8 cellular contexts compared by ENCODE assay signal in the genomic region with DNA sequence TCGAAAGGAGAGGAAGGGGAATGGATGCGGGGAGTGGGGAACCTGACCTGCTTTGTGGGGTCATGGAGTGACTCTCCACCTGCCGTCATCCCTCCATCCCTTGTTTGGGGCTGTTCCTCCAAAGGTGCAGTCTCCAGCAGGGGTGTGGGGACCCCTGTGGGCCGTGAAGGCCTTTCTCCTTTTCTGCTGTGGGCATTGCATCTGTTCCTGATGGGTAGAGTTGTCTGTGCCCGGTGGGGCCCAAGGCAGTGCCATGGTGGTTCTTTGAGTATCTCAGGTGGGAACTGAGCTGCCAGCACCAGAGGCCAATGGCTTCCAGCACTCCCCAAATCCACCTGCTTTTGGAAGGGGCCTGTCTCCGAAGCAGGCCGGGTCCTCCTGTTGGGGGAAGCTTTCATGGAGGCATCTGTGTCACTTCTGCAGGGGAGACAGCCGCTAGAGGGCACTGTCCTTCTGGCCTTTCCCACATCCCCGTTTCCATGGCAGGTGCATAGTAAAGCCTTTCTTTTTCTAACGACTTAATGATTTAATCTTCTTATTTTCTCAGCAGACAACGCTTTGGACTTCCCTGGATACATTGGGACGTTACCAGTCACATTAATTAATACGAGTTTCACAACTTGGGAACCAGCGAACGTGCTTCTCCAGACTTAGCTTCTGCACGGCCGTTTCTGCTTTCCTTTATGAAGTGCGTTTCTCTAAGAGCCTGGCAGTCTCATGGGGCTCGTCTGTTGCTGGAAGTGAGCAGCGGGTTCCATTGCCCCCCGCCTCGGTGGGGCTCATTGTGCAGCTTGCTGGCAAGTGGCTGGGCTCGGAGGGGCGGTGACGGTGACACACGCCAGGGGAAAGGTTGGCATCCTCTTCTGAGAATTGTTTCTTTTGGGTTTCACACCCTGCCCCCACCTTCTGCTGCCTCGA. TPM values are rescaled to one million over a fixed set of nuclear protein-coding genes. Genes with fewer than 3 reads are reported as not detected.
DNase-seq lines count a peak whose midpoint lies in the region; ATAC-seq and TF ChIP-seq lines count a peak whose summit lies in the region.

No MANE protein-coding gene starts in this region.

- H3K4me3 ChIP-seq in GM12864 (ENCODE audit: low read depth, low read length): no peak overlapping the region
- H3K4me3 ChIP-seq in body of pancreas: no peak overlapping the region
- H3K4me3 ChIP-seq in smooth muscle cell: no peak overlapping the region

- TF ChIP-seq POLR2A in body of pancreas (IDR thresholded peaks at IDR 0.05): no peak

- intact Hi-C loops in body of pancreas (cut with DNase I): loop anchor here (5.0 kb wide), 1 partner anchor 541 kb away; no protein-coding TSS in a partner anchor

- H3K4me1 ChIP-seq in body of pancreas (no peaks in the 10 kb centered on the region), smooth muscle cell (ENCODE audit: low read depth) (no peaks in the 10 kb centered on the region)

- H4K20me1 ChIP-seq in smooth muscle cell (ENCODE audit: low read depth): peaks cover 50% of the 10 kb centered on the region

- TF ChIP-seq CTCF in GM12864 (IDR thresholded peaks at IDR 0.05; ENCODE audit: low read depth, low read length, missing control alignments): peak; percentile 86
- peak; percentile 58 to 85 (median 67) for TF ChIP-seq CTCF in body of pancreas (IDR thresholded peaks at IDR 0.05)
- TF ChIP-seq CTCF in smooth muscle cell (IDR thresholded peaks at IDR 0.05; ENCODE audit: borderline replicate concordance, insufficient read depth, poor library complexity, severe bottlenecking): peak; percentile 85

- peak; percentile 21 for DNase-seq in GM12864 (ENCODE audit: low read depth)
- DNase-seq in NCI-H1694 (lab: John Stamatoyannopoulos, UW): peak; percentile 79
- DNase-seq in UCSD-AML1 (lab: John Stamatoyannopoulos, UW; ENCODE audit: unreplicated experiment): peak; percentile 67
- DNase-seq in body of pancreas: peak; percentile 71 to 85 (median 76)
- peak; percentile 71 for DNase-seq in iPS DF 4.7 (ENCODE audit: extremely low read depth, low spot score)
- peak; percentile 10 for DNase-seq in smooth muscle cell (lab: John Stamatoyannopoulos, UW; ENCODE audit: unreplicated experiment)

- no peak overlapping the region for H3K4me2 ChIP-seq in smooth muscle cell

- WGBS in body of pancreas, 2 donors: 33 to 35% methylated on average over 26 to 27 of the region's 27 CpGs
- 57% methylated on average over 27 of the region's 27 CpGs for WGBS in smooth muscle cell (ENCODE audit: low lambda C conversion rate)

- H3K9me3 ChIP-seq in body of pancreas (no peaks in the 10 kb centered on the region), smooth muscle cell (replicated peaks; ENCODE audit: low read depth) (no peaks in the 10 kb centered on the region)

- H3K36me3 ChIP-seq in body of pancreas (replicated peaks in 1 of 2; ENCODE audit: insufficient read depth in 1 of 2, low read depth in 2 of 2): no peaks in the 10 kb centered on the region
- H3K36me3 ChIP-seq in smooth muscle cell (ENCODE audit: low read depth): no peaks in the 10 kb centered on the region

- H3F3A ChIP-seq in smooth muscle cell (ENCODE audit: low read depth): no peaks in the 10 kb centered on the region

- no peak overlapping the region for H3K9ac ChIP-seq in smooth muscle cell (ENCODE audit: low read depth)

- ATAC-seq in body of pancreas (no peak), HG03045 (IDR thresholded peaks at IDR 0.05; ENCODE audit: unreplicated experiment) (no peak), GM21619 (IDR thresholded peaks at IDR 0.05; ENCODE audit: unreplicated experiment) (no peak)

- H3K27ac ChIP-seq in body of pancreas: no peak overlapping the region
- no peak overlapping the region for H3K27ac ChIP-seq in smooth muscle cell (ENCODE audit: low read depth)

- H3K79me2 ChIP-seq in smooth muscle cell (ENCODE audit: low read depth): no peaks in the 10 kb centered on the region

- no peaks in the 10 kb centered on the region for H3K27me3 ChIP-seq in body of pancreas
- H3K27me3 ChIP-seq in smooth muscle cell (ENCODE audit: low read depth): no peaks in the 10 kb centered on the region

- H2AFZ ChIP-seq in smooth muscle cell (ENCODE audit: low read depth): no peak overlapping the region

RNA-seq across cellular contexts. Expression of a gene that starts 57.1 kb away (rescaled TPM):
- total RNA-seq in body of pancreas: 1 to 10 TPM; 7.3 to 9.2 TPM
- 24.8 and 36.6 TPM in 2 replicates for total RNA-seq in smooth muscle cell
- 35.1 and 35.6 TPM in 2 replicates for polyA plus RNA-seq in smooth muscle cell

Comparison
In these comparisons a context has a peak if more than half of its experiments do, and no peak if none do; other contexts are left out.
1. DNase-seq: peak in every context shown above with its lines; median percentile 79 in NCI-H1694; 76 in body of pancreas; 71 in iPS DF 4.7; 67 in UCSD-AML1; 21 in GM12864; 10 in smooth muscle cell.